ENCODE assay signal across 7 cellular contexts in genomic region chr12:80778005-80778541, GRCh38.
A peak's percentile ranks its signal among the peaks of the same experiment; 100 is the strongest.
DNase-seq lines count a peak whose midpoint lies in the region; ATAC-seq, FAIRE-seq and TF ChIP-seq lines count a peak whose summit lies in the region.

No MANE protein-coding gene starts in this region.

- no peak for TF ChIP-seq POLR2A in HepG2 (IDR thresholded peaks at IDR 0.05; ENCODE audit: insufficient read depth in 1 of 2, low read depth in 2 of 2, low read length in 2 of 2)

- H3K9me3 Mint-ChIP-seq in MCF 10A (ENCODE audit: unreplicated experiment) (peaks cover 9% of the 10 kb centered on the region), type B pancreatic cell (peaks cover 23% of the 10 kb centered on the region)

- H3K4me1 Mint-ChIP-seq in MCF 10A (ENCODE audit: insufficient read depth, unreplicated experiment): peaks cover 23% of the 10 kb centered on the region
- H3K4me1 Mint-ChIP-seq in type B pancreatic cell (ENCODE audit: unreplicated experiment): peaks cover 8% of the 10 kb centered on the region

- peak; percentile 67 for FAIRE-seq in HepG2 (lab: Jason Lieb, UNC)

- no peak overlapping the region for H2AFZ ChIP-seq in HepG2 (ENCODE audit: low read length)

- no peaks in the 10 kb centered on the region for H3K27me3 Mint-ChIP-seq in MCF 10A (ENCODE audit: insufficient read depth, unreplicated experiment)
- H3K27me3 Mint-ChIP-seq in type B pancreatic cell: no peaks in the 10 kb centered on the region

- TF ChIP-seq RAD21 in HepG2 (CRISPR knock-in tag; IDR thresholded peaks at IDR 0.05): no peak

- H4K20me1 ChIP-seq in HepG2 (ENCODE audit: insufficient read depth, low read length): no peaks in the 10 kb centered on the region

- BruUV-seq in MCF 10A (replicated peaks; lab: Mats Ljungman, UMichigan) (no TSS peak), HepG2 (replicated peaks; lab: Mats Ljungman, UMichigan) (no TSS peak)

- TF ChIP-seq CTCF in MCF 10A (IDR thresholded peaks at IDR 0.05; ENCODE audit: unreplicated experiment): no peak
- TF ChIP-seq CTCF in HepG2 (CRISPR knock-in tag; IDR thresholded peaks at IDR 0.05): no peak
- no peak for TF ChIP-seq CTCF in type B pancreatic cell (conservative IDR thresholded peaks at IDR 0.05)

- H3K36me3 ChIP-seq in HepG2 (replicated peaks in 1 of 2; ENCODE audit: control insufficient read depth in 1 of 2, insufficient read depth in 2 of 2, low read length in 2 of 2): no peaks in the 10 kb centered on the region

- in situ Hi-C loops in HepG2 (cut with HindIII; ENCODE audit: extremely low pct_ligation_motif_present, low pct_unique_long_range_greater_than_20kb): no loop called here

- H3K27ac ChIP-seq in HepG2 (ENCODE audit: extremely low read length, insufficient read depth, low read length): peak overlapping the region; percentile 90

- H3K4me2 ChIP-seq in HepG2 (ENCODE audit: low read depth, low read length): peak overlapping the region; percentile 9; the same call in 1 of the 2 replicates

- H3K9me3 ChIP-seq in HepG2 (ENCODE audit: low read length): no peaks in the 10 kb centered on the region; the same call in 1 of the 2 replicates

- peak; percentile 73 for DNase-seq in GM03348 (ENCODE audit: low spot score)
- DNase-seq in NCI-H460 (ENCODE audit: extremely low read depth, low read depth): peak; percentile 73
- peak; percentile 94 for DNase-seq in MCF 10A (ENCODE audit: unreplicated experiment)
- peak; percentile 96 for DNase-seq in HepG2 (ENCODE audit: low spot score)
- no peak for DNase-seq in type B pancreatic cell (ENCODE audit: extremely low spot score, unreplicated experiment)

- H3K27me3 ChIP-seq in HepG2 (ENCODE audit: control insufficient read depth in 1 of 2, insufficient read depth in 2 of 2, low read length in 2 of 2): no peaks in the 10 kb centered on the region

- CTCF ChIA-PET in MCF 10A (lab: Yijun Ruan, JAX): interaction anchor here (0.6 to 1.3 kb wide), 4 partner anchors 154 to 672 kb away, joined by 3 to 4 read pairs (median 3); no protein-coding TSS in a partner anchor
- CTCF ChIA-PET in HepG2 (lab: Yijun Ruan, JAX; ENCODE audit: low intra/inter-chr PET ratio, low total read pairs): no interaction called here

- H3K9ac ChIP-seq in HepG2 (ENCODE audit: insufficient read depth, low read depth, low read length): peak overlapping the region; percentile 33

- intact Hi-C loops in MCF 10A (cut with micrococcal nuclease) (no loop called here), HepG2 (cut with micrococcal nuclease; ENCODE audit: unreplicated experiment) (loop anchor here (2.0 to 5.0 kb wide), 2 partner anchors 159 to 369 kb away; partner anchors contain the start of gene LIN7A)

- H3K4me3 Mint-ChIP-seq in MCF 10A (ENCODE audit: unreplicated experiment) (no peak overlapping the region), type B pancreatic cell (no peak overlapping the region)

- TF ChIP-seq EP300 in HepG2 (IDR thresholded peaks at IDR 0.05; ENCODE audit: low read depth in 2 of 2, low read length in 2 of 2) (peak; percentile 57 to 90; a peak in 3 of 4 replicates), HepG2 (CRISPR knock-in tag; IDR thresholded peaks at IDR 0.05; ENCODE audit: borderline replicate concordance) (peak; percentile 53; the same call in 1 of the 2 replicates)

- 55% methylated on average over 3 of the region's 3 CpGs for WGBS in HepG2 (ENCODE audit: low lambda C conversion rate)

- peaks cover 48% of the 10 kb centered on the region for H3K4me1 ChIP-seq in HepG2 (ENCODE audit: insufficient read depth, low read length)

- no peak overlapping the region for H3K4me3 ChIP-seq in HepG2 (replicated peaks in 1 of 3; ENCODE audit: insufficient read depth in 1 of 3, low read depth in 2 of 3, low read length in 3 of 3)

- H3K36me3 Mint-ChIP-seq in MCF 10A (ENCODE audit: insufficient read depth, unreplicated experiment) (no peaks in the 10 kb centered on the region), type B pancreatic cell (peaks cover 11% of the 10 kb centered on the region)

- peak; percentile 97 for ATAC-seq in GM19455 (IDR thresholded peaks at IDR 0.05; ENCODE audit: unreplicated experiment)
- peak; percentile 98 for ATAC-seq in HG03439 (IDR thresholded peaks at IDR 0.05; ENCODE audit: unreplicated experiment)
- ATAC-seq in HepG2: peak; percentile 98

- H3K27ac Mint-ChIP-seq in MCF 10A (ENCODE audit: low read depth, unreplicated experiment) (peak overlapping the region; percentile 99), type B pancreatic cell (peak overlapping the region; percentile 49)

- H3K79me2 ChIP-seq in HepG2 (ENCODE audit: insufficient read depth, low read length): no peaks in the 10 kb centered on the region

- POLR2A ChIA-PET in MCF 10A (lab: Yijun Ruan, JAX): interaction anchor here (0.5 to 1.3 kb wide), 3 partner anchors 68 to 998 kb away, joined by 3 to 8 read pairs (median 4); no protein-coding TSS in a partner anchor
- POLR2A ChIA-PET in HepG2 (lab: Yijun Ruan, JAX): interaction anchor here (0.9 to 1.9 kb wide), 3 partner anchors 159 to 1580 kb away, joined by 3 to 13 read pairs (median 3); partner anchors contain the start of genes CCDC59, LIN7A and METTL25

TF ChIP-seq in HepG2, 621 proteins besides CTCF, POLR2A, EP300 and RAD21 (continues in another document):
- TF ChIP-seq FOXK1 (CRISPR knock-in tag; IDR thresholded peaks at IDR 0.05; ENCODE audit: borderline replicate concordance, low read depth): no peak
- peak; percentile 67 for TF ChIP-seq ZFX (CRISPR knock-in tag; IDR thresholded peaks at IDR 0.05; ENCODE audit: low read depth)
- TF ChIP-seq HOXA7 (CRISPR knock-in tag; IDR thresholded peaks at IDR 0.05): no peak
- TF ChIP-seq ARID2 (CRISPR knock-in tag; IDR thresholded peaks at IDR 0.05; ENCODE audit: borderline replicate concordance): no peak
- no peak for TF ChIP-seq TMF1 (CRISPR knock-in tag; IDR thresholded peaks at IDR 0.05; ENCODE audit: low read depth)
- TF ChIP-seq IRF2 (CRISPR knock-in tag; IDR thresholded peaks at IDR 0.05): peak; percentile 17; the same call in 1 of the 2 replicates
- TF ChIP-seq ZNF7 (CRISPR knock-in tag; IDR thresholded peaks at IDR 0.05): no peak
- no peak for TF ChIP-seq TEF (CRISPR knock-in tag; IDR thresholded peaks at IDR 0.05)
- 0 out of 2 replicates have a peak, but pooled peaks have one; percentile 25 for TF ChIP-seq YEATS2 (CRISPR knock-in tag; IDR thresholded peaks at IDR 0.05; ENCODE audit: borderline replicate concordance)
- TF ChIP-seq EEA1 (CRISPR knock-in tag; IDR thresholded peaks at IDR 0.05; ENCODE audit: borderline replicate concordance): no peak
- no peak for TF ChIP-seq ZBTB25 (CRISPR knock-in tag; IDR thresholded peaks at IDR 0.05)
- peak; percentile 53 for TF ChIP-seq SAP130 (CRISPR knock-in tag; IDR thresholded peaks at IDR 0.05; ENCODE audit: low read depth)
- no peak for TF ChIP-seq LRRFIP1 (CRISPR knock-in tag; conservative IDR thresholded peaks at IDR 0.05)
- no peak for TF ChIP-seq ZZZ3 (CRISPR knock-in tag; IDR thresholded peaks at IDR 0.05; ENCODE audit: borderline replicate concordance)
- TF ChIP-seq GFI1 (CRISPR knock-in tag; IDR thresholded peaks at IDR 0.05; ENCODE audit: borderline replicate concordance): peak; percentile 84
